Comparison of ENCODE assay signal across 1 cellular context in the genomic region with DNA sequence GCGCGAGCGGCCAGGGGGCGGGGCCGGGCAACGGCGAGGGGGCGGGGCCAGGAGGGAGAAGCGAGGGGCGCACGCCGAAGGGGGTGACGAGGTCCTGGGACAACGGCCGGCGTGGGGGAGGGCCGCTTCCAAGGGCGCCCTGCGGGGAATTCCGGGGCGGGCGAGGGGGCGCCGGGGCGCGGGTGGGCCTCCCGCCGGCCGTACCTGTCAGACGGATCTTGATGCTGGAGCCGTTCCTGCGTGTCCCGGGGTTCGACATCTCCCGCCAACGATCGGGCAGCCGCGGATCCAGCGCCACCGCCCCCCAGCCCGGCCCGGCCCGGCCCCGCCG.
A peak's percentile ranks its signal among the peaks of the same experiment; 100 is the strongest.
TF ChIP-seq lines count a peak whose summit lies in the region.

No MANE protein-coding gene starts in this region.

TF ChIP-seq in HEK293, 187 proteins besides CTCF, POLR2A, EP300 and RAD21 (continued from another document):
- TF ChIP-seq PRDM10 (tag by site-specific recombination; IDR thresholded peaks at IDR 0.05) (peak; percentile 47; the same call in 1 of the 2 replicates), ZNF174 (tag by site-specific recombination; IDR thresholded peaks at IDR 0.05) (no peak), ZNF121 (tag by site-specific recombination; IDR thresholded peaks at IDR 0.05) (no peak), ZSCAN30 (tag by site-specific recombination; IDR thresholded peaks at IDR 0.05) (0 out of 2 replicates have a peak, but pooled peaks have one; percentile 11), ZNF155 (tag by site-specific recombination; IDR thresholded peaks at IDR 0.05) (no peak), ZNF133 (tag by site-specific recombination; IDR thresholded peaks at IDR 0.05) (no peak), PATZ1 (tag by site-specific recombination; IDR thresholded peaks at IDR 0.05) (no peak), ZBTB7A (tag by site-specific recombination; IDR thresholded peaks at IDR 0.05; ENCODE audit: low read depth) (no peak), ZNF2 (tag by site-specific recombination; IDR thresholded peaks at IDR 0.05) (no peak), OSR2 (tag by site-specific recombination; IDR thresholded peaks at IDR 0.05) (no peak)
